Comparison of ENCODE assay signal across 8 cellular contexts in the genomic region with DNA sequence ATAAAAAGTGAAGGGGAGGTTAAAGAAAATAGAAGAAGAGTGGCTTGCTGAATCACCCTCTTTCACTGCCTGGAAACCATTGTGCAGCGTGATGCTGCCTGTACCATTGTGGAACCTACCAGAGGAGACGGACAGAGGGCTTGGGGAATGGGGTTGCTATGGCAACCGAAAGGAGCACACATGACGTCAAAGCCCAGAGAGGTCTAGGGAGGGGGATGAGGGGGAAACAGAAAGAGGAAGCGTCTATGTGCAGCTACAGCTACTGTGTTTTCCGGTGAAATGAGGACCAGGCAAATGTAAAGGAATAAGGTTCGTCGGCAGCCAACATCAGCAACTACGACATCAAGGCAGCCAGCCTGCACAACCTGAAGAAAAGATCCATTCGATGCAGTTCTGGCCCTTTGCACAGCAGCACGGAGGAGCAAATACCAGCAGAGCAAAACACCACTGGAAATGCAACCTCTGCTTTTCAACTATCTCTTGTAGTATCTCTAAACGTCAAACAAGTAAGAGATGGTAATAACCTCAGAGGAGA. TPM values are rescaled to one million over a fixed set of nuclear protein-coding genes. Genes with fewer than 3 reads are reported as not detected.
A peak's percentile ranks its signal among the peaks of the same experiment; 100 is the strongest.
DNase-seq lines count a peak whose midpoint lies in the region; ATAC-seq and TF ChIP-seq lines count a peak whose summit lies in the region.

A gene (minus strand): TSS at position 110 of the 535 bp plus-strand sequence.

- H3K9me3 ChIP-seq in GM23248 (ENCODE audit: low read depth) (no peaks in the 10 kb centered on the region), MM.1S (replicated peaks; ENCODE audit: insufficient read depth, low read length) (no peaks in the 10 kb centered on the region), T-helper 17 cell (ENCODE audit: control insufficient read depth, low read length, poor library complexity, severe bottlenecking) (no peaks in the 10 kb centered on the region), skeletal muscle satellite cell (replicated peaks; ENCODE audit: low read length) (no peaks in the 10 kb centered on the region)

- H3K27ac ChIP-seq in GM23248 (no peak within 1 kb of the TSS), MM.1S (ENCODE audit: low read length) (peak within 1 kb of the TSS; percentile 75)

- CTCF ChIA-PET in Calu3 (lab: Charles Lee): no interaction called here

- H3K4me3 ChIP-seq in GM23248 (peak within 1 kb of the TSS; percentile 27), MM.1S (ENCODE audit: low read length) (peak within 1 kb of the TSS; percentile 50), skeletal muscle satellite cell (ENCODE audit: low read length) (peak within 1 kb of the TSS; percentile 59)

- H3K27ac Mint-ChIP-seq in T-helper 17 cell: peak within 1 kb of the TSS; percentile 92
- H3K27ac Mint-ChIP-seq in Calu3 (ENCODE audit: unreplicated experiment): no peak within 1 kb of the TSS

- peaks cover 12% of the 10 kb centered on the region for H3K4me1 Mint-ChIP-seq in T-helper 17 cell
- no peaks in the 10 kb centered on the region for H3K4me1 Mint-ChIP-seq in Calu3 (ENCODE audit: low read depth, unreplicated experiment)

- in situ Hi-C loops in GM23248 (cut with MboI): no loop called here

- H3K27me3 ChIP-seq in GM23248 (replicated peaks; ENCODE audit: insufficient read depth) (no peaks in the 10 kb centered on the region), MM.1S (replicated peaks; ENCODE audit: insufficient read depth, low read length) (no peaks in the 10 kb centered on the region), skeletal muscle satellite cell (ENCODE audit: control insufficient read depth, insufficient read depth, low read length) (no peaks in the 10 kb centered on the region)

- H3K36me3 ChIP-seq in GM23248 (ENCODE audit: low read depth) (no peaks in the 10 kb centered on the region), MM.1S (replicated peaks; ENCODE audit: insufficient read depth, low read length) (no peaks in the 10 kb centered on the region), skeletal muscle satellite cell (ENCODE audit: insufficient read depth, low read length) (no peaks in the 10 kb centered on the region)

- H3K4me2 ChIP-seq in GM23248 (ENCODE audit: unreplicated experiment) (peak within 1 kb of the TSS; percentile 39), MM.1S (ENCODE audit: low read depth, low read length) (peak within 1 kb of the TSS; percentile 77), skeletal muscle satellite cell (ENCODE audit: low read length) (peak within 1 kb of the TSS; percentile 81)

- H3K27me3 Mint-ChIP-seq in T-helper 17 cell (peaks cover 24% of the 10 kb centered on the region), Calu3 (ENCODE audit: unreplicated experiment) (no peaks in the 10 kb centered on the region)

- H3K9ac ChIP-seq in GM23248: peak within 1 kb of the TSS; percentile 8; the same call in 1 of the 2 replicates
- H3K9ac ChIP-seq in MM.1S (ENCODE audit: low read length): peak within 1 kb of the TSS; percentile 54; the same call in 1 of the 2 replicates
- H3K9ac ChIP-seq in skeletal muscle satellite cell (ENCODE audit: low read depth, low read length): peak within 1 kb of the TSS; percentile 19

- no peaks in the 10 kb centered on the region for H3K4me1 ChIP-seq in GM23248 (ENCODE audit: insufficient read depth)
- peaks cover 8% of the 10 kb centered on the region for H3K4me1 ChIP-seq in MM.1S (ENCODE audit: low read length)
- H3K4me1 ChIP-seq in skeletal muscle satellite cell (ENCODE audit: control insufficient read depth, insufficient read depth, low read length): peaks cover 13% of the 10 kb centered on the region

- peak; percentile 96 for DNase-seq in GDM1 (lab: John Stamatoyannopoulos, UW)
- peak; percentile 71 for DNase-seq in GM23248
- peak; percentile 97 for DNase-seq in MM.1S
- peak; percentile 10 to 41 (median 17) for DNase-seq in T-helper 17 cell
- DNase-seq in central memory CD4-positive, alpha-beta T cell: peak; percentile 62
- DNase-seq in iris pigment epithelial cell (ENCODE audit: low read depth): peak; percentile 96
- DNase-seq in Calu3: no peak

- H3K9me2 ChIP-seq in GM23248 (ENCODE audit: insufficient read depth) (no peaks in the 10 kb centered on the region), MM.1S (replicated peaks; ENCODE audit: insufficient read depth, low read length) (no peaks in the 10 kb centered on the region)

- intact Hi-C loops in Calu3 (cut with micrococcal nuclease; ENCODE audit: unreplicated experiment): no loop called here

- H4K20me1 ChIP-seq in GM23248 (ENCODE audit: insufficient read depth) (no peaks in the 10 kb centered on the region), MM.1S (ENCODE audit: insufficient read depth, low read length) (no peaks in the 10 kb centered on the region)

- H3K79me2 ChIP-seq in GM23248 (ENCODE audit: insufficient read depth) (no peaks in the 10 kb centered on the region), MM.1S (ENCODE audit: low read length) (no peaks in the 10 kb centered on the region)

- H2AFZ ChIP-seq in GM23248 (peak within 1 kb of the TSS; percentile 64), MM.1S (ENCODE audit: low read length) (peak within 1 kb of the TSS; percentile 75)

- WGBS in GM23248 (ENCODE audit: low coverage in 1 of 2, low lambda C conversion rate in 2 of 2, missing lambda C conversion rate in 2 of 2), 2 experiments: 4 to 6% methylated on average over 12 of the region's 12 CpGs

- no peak for TF ChIP-seq CTCF in MM.1S (IDR thresholded peaks at IDR 0.05; ENCODE audit: low read length)
- no peak for TF ChIP-seq CTCF in Calu3 (IDR thresholded peaks at IDR 0.05; ENCODE audit: unreplicated experiment)

- BruUV-seq in Calu3 (replicated peaks; lab: Mats Ljungman, UMichigan): no TSS peak

- ATAC-seq in T-helper 17 cell: peak; percentile 98

- H3K36me3 Mint-ChIP-seq in T-helper 17 cell (ENCODE audit: low read depth): no peaks in the 10 kb centered on the region
- H3K36me3 Mint-ChIP-seq in Calu3 (ENCODE audit: insufficient read depth, unreplicated experiment): no peaks in the 10 kb centered on the region

- H3F3A ChIP-seq in GM23248 (ENCODE audit: insufficient read depth) (no peaks in the 10 kb centered on the region), MM.1S (ENCODE audit: insufficient read depth, low read length) (peaks cover 9% of the 10 kb centered on the region; the same call in 1 of the 2 replicates)

- H3K9me3 Mint-ChIP-seq in Calu3 (ENCODE audit: low read depth, unreplicated experiment): no peaks in the 10 kb centered on the region

- H3K4me3 Mint-ChIP-seq in T-helper 17 cell (peak within 1 kb of the TSS; percentile 90), Calu3 (ENCODE audit: low read depth, unreplicated experiment) (no peak within 1 kb of the TSS)

RNA-seq across cellular contexts. Expression of the gene that starts here (rescaled TPM):
- 0.89 and 1.3 TPM in 2 replicates for total RNA-seq in GM23248 (2014; rRNA removed; shearing (Covaris generic))
- 0.73 and 1.1 TPM in 2 replicates for polyA plus RNA-seq in GM23248 (2016; fragmentation: Nextera tagmentation; extraction: Ambion mirVana)
- total RNA-seq in T-helper 17 cell (1 to 10 TPM; 4.8 to 5.9 TPM), Calu3 (2022) (2.9 and 3.6 TPM in 2 replicates)
- 1.8 and 2.0 TPM in 2 replicates for total RNA-seq in skeletal muscle satellite cell (2012; rRNA removed)
